8 cellular contexts compared by ENCODE assay signal in genomic region chr17:78127240-78127887, GRCh38. TPM values are rescaled to one million over a fixed set of nuclear protein-coding genes. Genes with fewer than 3 reads are reported as not detected.
DNase-seq lines count a peak whose midpoint lies in the region; ATAC-seq and TF ChIP-seq lines count a peak whose summit lies in the region.

No MANE protein-coding gene starts in this region.

- no peak for TF ChIP-seq CTCF in HCT116 (IDR thresholded peaks at IDR 0.05 in 2 of 3, conservative IDR thresholded peaks at IDR 0.05 in 1 of 3; ENCODE audit: borderline replicate concordance in 1 of 3, insufficient read depth in 1 of 3, low read depth in 2 of 3, low read length in 2 of 3)

- no peaks in the 10 kb centered on the region for H3K27me3 Mint-ChIP-seq in T-helper 2 cell treated with Interferon-gamma antibody and Interleukin-4, amounts not matched to agents 5 μg/mL and 100 μg/mL, for 36 hours (ENCODE audit: low read depth)

- peak overlapping the region; percentile 93 for H3K4me3 Mint-ChIP-seq in T-helper 2 cell treated with Interferon-gamma antibody and Interleukin-4, amounts not matched to agents 5 μg/mL and 100 μg/mL, for 36 hours

- no peaks in the 10 kb centered on the region for H4K20me1 ChIP-seq in HCT116 (ENCODE audit: insufficient read depth)

- CTCF ChIA-PET in HCT116 (lab: Charles Lee), result interaction anchor here (1.2 to 2.1 kb wide), 3 partner anchors 10 to 15 kb away, joined by 6 to 9 read pairs (median 6); no protein-coding TSS in a partner anchor

- peaks cover 53% of the 10 kb centered on the region for H3K36me3 Mint-ChIP-seq in T-helper 2 cell treated with Interferon-gamma antibody and Interleukin-4, amounts not matched to agents 5 μg/mL and 100 μg/mL, for 36 hours (ENCODE audit: low read depth)

- peak overlapping the region; percentile 95 for H3K27ac ChIP-seq in HCT116 (ENCODE audit: low read depth, low read length)

- H3K4me1 Mint-ChIP-seq in T-helper 2 cell treated with Interferon-gamma antibody and Interleukin-4, amounts not matched to agents 5 μg/mL and 100 μg/mL, for 36 hours (ENCODE audit: low read depth), result peaks cover 43% of the 10 kb centered on the region

- H3K4me3 ChIP-seq in HCT116 (replicated peaks in 1 of 2; ENCODE audit: low read depth in 1 of 2, low read length in 2 of 2), result peak overlapping the region; percentile 89 to 92

- intact Hi-C loops in HCT116 (cut with micrococcal nuclease), result loop anchor here (5.0 kb wide), 1 partner anchor 125 kb away; no protein-coding TSS in a partner anchor

- no peaks in the 10 kb centered on the region for H3K9me2 ChIP-seq in HCT116 (ENCODE audit: insufficient read depth)

- H3K36me3 ChIP-seq in HCT116 (ENCODE audit: control insufficient read depth in 1 of 2, insufficient read depth in 2 of 2, low read length in 2 of 2), result peaks cover 5 to 17% of the 10 kb centered on the region in 2 experiments; a peak in 3 of 4 replicates

- H3K27ac Mint-ChIP-seq in T-helper 2 cell treated with Interferon-gamma antibody and Interleukin-4, amounts not matched to agents 5 μg/mL and 100 μg/mL, for 36 hours, result peak overlapping the region; percentile 85

- no peak overlapping the region for H2AFZ ChIP-seq in HCT116 (ENCODE audit: low read depth, low read length, poor library complexity, severe bottlenecking)

- RAD21 ChIA-PET in HCT116 (lab: Charles Lee; ENCODE audit: low non-redundant PET in 1 of 2, low total read pairs in 2 of 2, uncharacterized antibody in 2 of 2, unreplicated experiment in 2 of 2), result interaction anchor here in 1 of 2 experiments (1.1 kb wide), 1 partner anchor 124 kb away, joined by 4 read pairs; no protein-coding TSS in a partner anchor

- H3K27me3 ChIP-seq in HCT116 (ENCODE audit: insufficient read depth, low read length), result no peaks in the 10 kb centered on the region

- peak overlapping the region; percentile 77 for H3K9ac ChIP-seq in HCT116 (ENCODE audit: low read length)

- H3K4me1 ChIP-seq in HCT116 (ENCODE audit: control insufficient read depth in 1 of 2, insufficient read depth in 2 of 2, low read length in 2 of 2), result peaks cover 32 to 52% of the 10 kb centered on the region in 2 experiments

- no TSS peak for BruUV-seq in HCT116 (replicated peaks; lab: Mats Ljungman, UMichigan)

- H3K9me3 Mint-ChIP-seq in T-helper 2 cell treated with Interferon-gamma antibody and Interleukin-4, amounts not matched to agents 5 μg/mL and 100 μg/mL, for 36 hours, result no peaks in the 10 kb centered on the region

- peaks cover 17% of the 10 kb centered on the region; the same call in 1 of the 2 replicates for H3K79me2 ChIP-seq in HCT116 (ENCODE audit: insufficient read depth, low read length)

- no peaks in the 10 kb centered on the region for H3K9me3 ChIP-seq in HCT116 (ENCODE audit: control insufficient read depth in 1 of 2, insufficient read depth in 1 of 2, low read depth in 1 of 2, low read length in 2 of 2)

- DNase-seq in HCT116 (ENCODE audit: low read depth, low spot score) (no peak), left lobe of liver (ENCODE audit: low spot score) (peak; percentile 68), EL (no peak), amniotic stem cell (lab: John Stamatoyannopoulos, UW) (no peak)
- peak; percentile 77 for DNase-seq in T-helper 2 cell treated with Interferon-gamma antibody and Interleukin-4, amounts not matched to agents 5 μg/mL and 100 μg/mL, for 36 hours (ENCODE audit: low spot score)
- peak; percentile 72 for DNase-seq in central memory CD4-positive, alpha-beta T cell
- DNase-seq in stimulated activated CD8-positive, alpha-beta memory T cell treated with anti-CD3 and anti-CD28 coated beads, Interleukin-15, amount 100 ng/mL, for 48 hours (ENCODE audit: low read depth in 2 of 2), result peak; percentile 52 to 67

- TF ChIP-seq POLR2A in HCT116 (IDR thresholded peaks at IDR 0.05; ENCODE audit: borderline replicate concordance, extremely low read depth, insufficient read depth, insufficient read length), result no peak

- TF ChIP-seq RAD21 in HCT116 (IDR thresholded peaks at IDR 0.05; ENCODE audit: low read depth), result no peak

- H3K4me2 ChIP-seq in HCT116 (ENCODE audit: low read length), result peak overlapping the region; percentile 96

- POLR2A ChIA-PET in HCT116 (lab: Charles Lee), result interaction anchor here (1.0 to 4.2 kb wide), 6 partner anchors 8 to 60 kb away, joined by 3 to 35 read pairs (median 10); partner anchors contain the start of genes AFMID and TK1

- peak; percentile 10 for ATAC-seq in HCT116
- peak; percentile 45 for ATAC-seq in left lobe of liver
- ATAC-seq in GM18502 (IDR thresholded peaks at IDR 0.05; ENCODE audit: poor library complexity, unreplicated experiment), result no peak

TF ChIP-seq in HCT116, 20 proteins besides CTCF, POLR2A, EP300 and RAD21:
- no peak for TF ChIP-seq CBX3 (IDR thresholded peaks at IDR 0.05; ENCODE audit: low read depth)
- TF ChIP-seq ELF1 (IDR thresholded peaks at IDR 0.05; ENCODE audit: borderline replicate concordance, low read depth), result no peak
- no peak for TF ChIP-seq REST (IDR thresholded peaks at IDR 0.05; ENCODE audit: low read depth)

RNA-seq across cellular contexts. Expression of gene TMC6, which starts 1.2 kb away (rescaled TPM):
- total RNA-seq in HCT116 (2021; ENCODE audit: unreplicated experiment) (142 TPM), left lobe of liver (14.6 TPM)
- polyA plus RNA-seq in HCT116 (2012), result 93.2 and 96.7 TPM in 2 replicates

RNA-seq across cellular contexts. Expression of gene TMC8, which starts 3.2 kb away (rescaled TPM):
- total RNA-seq in HCT116 (2021; ENCODE audit: unreplicated experiment), result 7.8 TPM
- 4.7 and 6.0 TPM in 2 replicates for polyA plus RNA-seq in HCT116 (2012)
- 3.9 TPM for total RNA-seq in left lobe of liver

RNA-seq across cellular contexts. Expression of gene C17orf99, which starts 18.8 kb away (rescaled TPM):
- total RNA-seq in HCT116 (2021; ENCODE audit: unreplicated experiment), result not detected
- not detected in 2 replicates for polyA plus RNA-seq in HCT116 (2012)
- total RNA-seq in left lobe of liver, result not detected

RNA-seq across cellular contexts. Expression of gene SYNGR2, which starts 41.0 kb away (rescaled TPM):
- 148 TPM for total RNA-seq in HCT116 (2021; ENCODE audit: unreplicated experiment)
- 159 and 197 TPM in 2 replicates for polyA plus RNA-seq in HCT116 (2012)
- 44.1 TPM for total RNA-seq in left lobe of liver

RNA-seq across cellular contexts. Expression of gene TK1, which starts 59.5 kb away (rescaled TPM):
- total RNA-seq in HCT116 (2021; ENCODE audit: unreplicated experiment) (315 TPM), left lobe of liver (2.6 TPM)
- polyA plus RNA-seq in HCT116 (2012), result 372 and 415 TPM in 2 replicates

Comparison
In these comparisons a context has a peak if more than half of its experiments do, and no peak if none do; other contexts are left out.
1. DNase-seq: peak in T-helper 2 cell treated with Interferon-gamma antibody and Interleukin-4, amounts not matched to agents 5 μg/mL and 100 μg/mL, for 36 hours (single experiment), central memory CD4-positive, alpha-beta T cell (single experiment), left lobe of liver (single experiment) and stimulated activated CD8-positive, alpha-beta memory T cell treated with anti-CD3 and anti-CD28 coated beads, Interleukin-15, amount 100 ng/mL, for 48 hours (2 of 2); none in HCT116 (single experiment), EL (single experiment) and amniotic stem cell (single experiment).